Comparison of ENCODE assay signal across 27 cellular contexts in the genomic region with DNA sequence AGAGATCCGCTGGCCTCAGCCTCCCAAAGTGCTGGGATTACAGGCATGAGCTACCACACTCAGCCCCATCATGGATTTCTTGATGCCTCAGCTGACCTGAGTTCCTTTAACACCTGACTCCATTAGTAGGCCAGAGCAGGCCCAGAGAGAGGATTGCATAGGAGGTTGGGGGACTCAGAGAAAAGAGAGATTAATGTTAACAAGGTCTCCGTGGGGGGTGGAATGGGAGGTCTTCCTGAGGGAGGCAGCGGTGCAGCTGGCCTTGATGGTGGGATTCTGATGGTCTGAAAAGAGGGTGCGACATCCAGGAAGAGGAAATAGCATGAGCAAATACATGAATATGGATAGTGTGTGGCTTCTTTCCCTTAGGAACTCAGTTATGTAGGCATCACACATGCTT. TPM values are rescaled to one million over a fixed set of nuclear protein-coding genes. Genes with fewer than 3 reads are reported as not detected.
"Had no signal": no experiment of that assay in that cellular context is flagged by ENCODE, and none has a peak within 500 bp of the region (broad histone marks: within the 10 kb centered on the region; RNA-seq: fewer than 3 reads in every experiment).

No MANE protein-coding gene starts in this region.

- H3K9me3 ChIP-seq: left ventricle myocardium inferior, ovary, prostate gland, tibial nerve, uterus had no signal

- H3K4me3 ChIP-seq: left ventricle myocardium inferior, lung, ovary, prostate gland, skin epidermis, tibial nerve, uterus had no signal

- ATAC-seq: natural killer cell; right cardiac atrium; sciatic nerve; stimulated activated memory B cell treated with anti-CD40 and anti-IgM and Interleukin-4, amounts not matched to agents 10 μg/mL and 1 μg/mL and 100 μg/mL, for 72 hours; stimulated activated naive CD8-positive, alpha-beta T cell treated with anti-CD3 and anti-CD28 coated beads, Interleukin-15, amount 100 ng/mL, for 72 hours had no signal

- H3K27me3 Mint-ChIP-seq: naive B cell; stimulated activated memory B cell treated with anti-CD40 and anti-IgM and Interleukin-4, amounts not matched to agents 10 μg/mL and 1 μg/mL and 100 μg/mL, for 72 hours; stimulated activated naive CD8-positive, alpha-beta T cell treated with anti-CD3 and anti-CD28 coated beads, Interleukin-15, amount 100 ng/mL, for 72 hours; type B pancreatic cell had no signal

- H3K36me3 Mint-ChIP-seq: immature natural killer cell; mesothelial cell of epicardium; naive B cell; natural killer cell; stimulated activated memory B cell treated with anti-CD40 and anti-IgM and Interleukin-4, amounts not matched to agents 10 μg/mL and 1 μg/mL and 100 μg/mL, for 72 hours; type B pancreatic cell had no signal

- H3K4me3 Mint-ChIP-seq: immature natural killer cell; mesothelial cell of epicardium; naive B cell; natural killer cell; nephron progenitor cell; stimulated activated memory B cell treated with anti-CD40 and anti-IgM and Interleukin-4, amounts not matched to agents 10 μg/mL and 1 μg/mL and 100 μg/mL, for 72 hours; stimulated activated naive CD8-positive, alpha-beta T cell treated with anti-CD3 and anti-CD28 coated beads, Interleukin-15, amount 100 ng/mL, for 72 hours; type B pancreatic cell had no signal

- H3K27ac ChIP-seq: left ventricle myocardium inferior, ovary, prostate gland, skin epidermis, tibial nerve, uterus had no signal

- H3K27me3 ChIP-seq: ovary, tibial nerve, uterus had no signal

- H3K9me3 Mint-ChIP-seq: immature natural killer cell; mesothelial cell of epicardium; naive B cell; natural killer cell; nephron progenitor cell; stimulated activated memory B cell treated with anti-CD40 and anti-IgM and Interleukin-4, amounts not matched to agents 10 μg/mL and 1 μg/mL and 100 μg/mL, for 72 hours; stimulated activated naive CD8-positive, alpha-beta T cell treated with anti-CD3 and anti-CD28 coated beads, Interleukin-15, amount 100 ng/mL, for 72 hours; type B pancreatic cell had no signal

- H3K27ac Mint-ChIP-seq: immature natural killer cell; mesothelial cell of epicardium; naive B cell; natural killer cell; nephron progenitor cell; stimulated activated memory B cell treated with anti-CD40 and anti-IgM and Interleukin-4, amounts not matched to agents 10 μg/mL and 1 μg/mL and 100 μg/mL, for 72 hours; type B pancreatic cell had no signal

- H3K36me3 ChIP-seq: left ventricle myocardium inferior, ovary, prostate gland, uterus had no signal

- H3K4me1 ChIP-seq: left ventricle myocardium inferior, prostate gland, tibial nerve, uterus had no signal

- FAIRE-seq: islet of Langerhans had no signal

- DNase-seq: hypothalamus; immature natural killer cell; left ventricle myocardium inferior; mesendoderm; naive B cell; natural killer cell; nephron progenitor cell; ovary; retina; right cardiac atrium; stimulated activated CD4-positive, alpha-beta T cell treated with anti-CD3 and anti-CD28 coated beads, Interleukin-1b, Interleukin-23, amount 100 ng/mL, for 48 hours; stimulated activated CD4-positive, alpha-beta T cell treated with anti-CD3 and anti-CD28 coated beads, Interleukin-2, amount 100 ng/mL, for 48 hours; stimulated activated CD4-positive, alpha-beta T cell treated with anti-CD3 and anti-CD28 coated beads, Interleukin-4, amount 100 ng/mL, for 4 hours; stimulated activated CD8-positive, alpha-beta memory T cell treated with anti-CD3 and anti-CD28 coated beads, Interleukin-4, amount 100 ng/mL, for 48 hours; stimulated activated naive CD4-positive, alpha-beta T cell treated with Interleukin-2 at 50 U/mL for 16 hours; stimulated activated naive CD8-positive, alpha-beta T cell treated with anti-CD3 and anti-CD28 coated beads, Interleukin-15, amount 100 ng/mL, for 72 hours; substantia nigra; uterus had no signal

- H3K4me1 Mint-ChIP-seq: immature natural killer cell; mesothelial cell of epicardium; naive B cell; natural killer cell; nephron progenitor cell; stimulated activated memory B cell treated with anti-CD40 and anti-IgM and Interleukin-4, amounts not matched to agents 10 μg/mL and 1 μg/mL and 100 μg/mL, for 72 hours; stimulated activated naive CD8-positive, alpha-beta T cell treated with anti-CD3 and anti-CD28 coated beads, Interleukin-15, amount 100 ng/mL, for 72 hours had no signal

RNA-seq across cellular contexts. Expression of a gene that starts 9.9 kb away (rescaled TPM):
- polyA plus RNA-seq: immature natural killer cell had no signal
